1 cellular context compared by ENCODE assay signal in genomic region chr7:2802504-2803341, GRCh38.
TF ChIP-seq lines count a peak whose summit lies in the region.

No MANE protein-coding gene starts in this region.

TF ChIP-seq in HepG2, 621 proteins besides CTCF, POLR2A, EP300 and RAD21 (continued from another document and continues in another):
- TF ChIP-seq ZUFSP (CRISPR knock-in tag; IDR thresholded peaks at IDR 0.05; ENCODE audit: borderline replicate concordance) (no peak), FOXC1 (CRISPR knock-in tag; IDR thresholded peaks at IDR 0.05; ENCODE audit: borderline replicate concordance) (no peak), SAFB2 (CRISPR knock-in tag; IDR thresholded peaks at IDR 0.05; ENCODE audit: borderline replicate concordance, low read depth) (no peak), TOE1 (CRISPR knock-in tag; IDR thresholded peaks at IDR 0.05) (0 out of 2 replicates have a peak, but pooled peaks have one; percentile 51), ELF4 (CRISPR knock-in tag; IDR thresholded peaks at IDR 0.05; ENCODE audit: borderline replicate concordance) (no peak), ZBTB21 (CRISPR knock-in tag; IDR thresholded peaks at IDR 0.05) (no peak), ZNF713 (CRISPR knock-in tag; IDR thresholded peaks at IDR 0.05) (no peak), ZNF670 (CRISPR knock-in tag; IDR thresholded peaks at IDR 0.05; ENCODE audit: borderline replicate concordance) (no peak), ATF4 (CRISPR knock-in tag; IDR thresholded peaks at IDR 0.05) (peak in 1 of 2 experiments; percentile 46; a peak in 2 of 4 replicates), CREB1 (IDR thresholded peaks at IDR 0.05) (no peak), CREB1 (CRISPR knock-in tag; IDR thresholded peaks at IDR 0.05) (peak; percentile 66), PPARG (CRISPR knock-in tag; conservative IDR thresholded peaks at IDR 0.05) (peak; percentile 97), ZBTB33 (CRISPR knock-in tag; IDR thresholded peaks at IDR 0.05) (peak; percentile 44; the same call in 1 of the 2 replicates), HDAC6 (IDR thresholded peaks at IDR 0.05; ENCODE audit: low read depth, low read length) (no peak), ZNF646 (CRISPR knock-in tag; IDR thresholded peaks at IDR 0.05) (no peak), KDM6A (CRISPR knock-in tag; IDR thresholded peaks at IDR 0.05; ENCODE audit: low read depth) (peak; percentile 88), ZNF766 (CRISPR knock-in tag; IDR thresholded peaks at IDR 0.05; ENCODE audit: borderline replicate concordance) (no peak), AFF4 (CRISPR knock-in tag; IDR thresholded peaks at IDR 0.05) (0 out of 2 replicates have a peak, but pooled peaks have one; percentile 36), ZNF292 (CRISPR knock-in tag; IDR thresholded peaks at IDR 0.05; ENCODE audit: borderline replicate concordance, low read depth) (peak; percentile 35; the same call in 1 of the 2 replicates), ZGPAT (CRISPR knock-in tag; IDR thresholded peaks at IDR 0.05) (peak; percentile 82), SNAI1 (CRISPR knock-in tag; IDR thresholded peaks at IDR 0.05; ENCODE audit: borderline replicate concordance) (no peak), ARNT2 (CRISPR knock-in tag; IDR thresholded peaks at IDR 0.05; ENCODE audit: low read depth) (no peak), KAT2B (IDR thresholded peaks at IDR 0.05; ENCODE audit: borderline replicate concordance, low read depth, low read length) (no peak), ZNF513 (CRISPR knock-in tag; conservative IDR thresholded peaks at IDR 0.05) (no peak), ZNF704 (CRISPR knock-in tag; IDR thresholded peaks at IDR 0.05; ENCODE audit: borderline replicate concordance) (no peak), TCF7 (IDR thresholded peaks at IDR 0.05; ENCODE audit: low read depth) (peak; percentile 60; the same call in 1 of the 2 replicates), ZC3H13 (CRISPR knock-in tag; IDR thresholded peaks at IDR 0.05) (0 out of 2 replicates have a peak, but pooled peaks have one; percentile 11), ZNF839 (CRISPR knock-in tag; IDR thresholded peaks at IDR 0.05; ENCODE audit: borderline replicate concordance) (no peak), RBFOX2 (IDR thresholded peaks at IDR 0.05; ENCODE audit: low read depth, low read length) (peak; percentile 47; the same call in 1 of the 2 replicates), ZNF672 (CRISPR knock-in tag; IDR thresholded peaks at IDR 0.05) (no peak), ZNF616 (CRISPR knock-in tag; IDR thresholded peaks at IDR 0.05; ENCODE audit: low read depth) (no peak), ZNF275 (CRISPR knock-in tag; IDR thresholded peaks at IDR 0.05; ENCODE audit: borderline replicate concordance) (no peak), ATF7-NPFF (CRISPR knock-in tag; IDR thresholded peaks at IDR 0.05; ENCODE audit: low read depth) (peak; percentile 43; the same call in 1 of the 2 replicates), ZBTB42 (CRISPR knock-in tag; IDR thresholded peaks at IDR 0.05) (no peak), KDM3A (CRISPR knock-in tag; IDR thresholded peaks at IDR 0.05; ENCODE audit: low read depth) (peak; percentile 83), ADNP (CRISPR knock-in tag; IDR thresholded peaks at IDR 0.05) (no peak), PLSCR1 (CRISPR knock-in tag; IDR thresholded peaks at IDR 0.05; ENCODE audit: borderline replicate concordance) (no peak), NR2C2 (CRISPR knock-in tag; IDR thresholded peaks at IDR 0.05; ENCODE audit: borderline replicate concordance) (peak; percentile 57; the same call in 1 of the 2 replicates)
